Comparison of ENCODE assay signal across 8 cellular contexts in the genomic region with DNA sequence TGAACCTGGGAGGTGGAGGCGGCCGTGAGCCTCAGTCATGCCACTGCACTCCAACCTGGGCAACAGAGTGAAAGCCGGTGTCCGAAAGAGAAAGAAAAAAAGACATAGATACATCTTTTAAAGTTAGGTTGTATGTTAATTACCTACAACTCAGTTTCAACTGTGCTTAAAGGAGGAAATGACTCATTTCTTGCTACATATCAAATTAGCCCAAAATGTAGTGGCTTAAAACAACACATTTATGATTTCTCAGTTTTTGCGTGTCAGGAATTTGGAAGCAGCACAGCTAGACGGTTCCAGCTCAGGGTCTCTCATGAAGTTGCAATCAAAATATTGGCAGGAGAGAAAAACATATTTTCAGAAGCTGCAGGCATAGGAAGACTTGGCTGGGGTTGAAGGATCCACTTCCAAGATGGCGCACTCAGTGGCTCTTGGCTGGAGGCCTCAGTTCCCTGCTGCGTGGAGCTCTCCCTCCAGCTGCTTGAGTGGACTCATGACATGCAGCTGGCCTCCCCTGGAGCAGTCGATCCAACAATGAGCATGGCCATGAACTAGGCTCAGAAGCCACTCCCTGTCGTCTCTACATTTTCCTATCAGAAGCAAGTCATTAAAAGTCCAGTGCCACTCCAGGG. TPM values are rescaled to one million over a fixed set of nuclear protein-coding genes. Genes with fewer than 3 reads are reported as not detected.
DNase-seq lines count a peak whose midpoint lies in the region; ATAC-seq and TF ChIP-seq lines count a peak whose summit lies in the region.

No MANE protein-coding gene starts in this region.

- H3K27me3 Mint-ChIP-seq in activated CD8-positive, alpha-beta T cell treated with anti-CD3 and anti-CD28 coated beads for 36 hours, result no peaks in the 10 kb centered on the region

- peak overlapping the region; percentile 63 for H3K4me3 Mint-ChIP-seq in activated CD8-positive, alpha-beta T cell treated with anti-CD3 and anti-CD28 coated beads for 36 hours

- H3K4me1 Mint-ChIP-seq in activated CD8-positive, alpha-beta T cell treated with anti-CD3 and anti-CD28 coated beads for 36 hours (ENCODE audit: low read depth), result peaks cover 54% of the 10 kb centered on the region

- no peaks in the 10 kb centered on the region for H3K9me3 ChIP-seq in gastrocnemius medialis

- ATAC-seq in GM18520 (IDR thresholded peaks at IDR 0.05; ENCODE audit: unreplicated experiment) (peak; percentile 39), HG03139 (IDR thresholded peaks at IDR 0.05; ENCODE audit: unreplicated experiment) (peak; percentile 43), gastrocnemius medialis (no peak), GM21737 (IDR thresholded peaks at IDR 0.05; ENCODE audit: unreplicated experiment) (no peak), GM21717 (IDR thresholded peaks at IDR 0.05; ENCODE audit: unreplicated experiment) (no peak)
- peak; percentile 55 for ATAC-seq in activated CD8-positive, alpha-beta T cell treated with anti-CD3 and anti-CD28 coated beads for 36 hours

- peaks cover 3 to 13% (median 7%) of the 10 kb centered on the region in 3 donors for H3K27me3 ChIP-seq in gastrocnemius medialis

- peaks cover 78% of the 10 kb centered on the region for H3K36me3 Mint-ChIP-seq in activated CD8-positive, alpha-beta T cell treated with anti-CD3 and anti-CD28 coated beads for 36 hours (ENCODE audit: low read depth)

- no peak for TF ChIP-seq CTCF in activated CD8-positive, alpha-beta T cell treated with anti-CD3 and anti-CD28 coated beads for 36 hours (IDR thresholded peaks at IDR 0.05)
- no peak for TF ChIP-seq CTCF in gastrocnemius medialis (IDR thresholded peaks at IDR 0.05 in 4 of 5, conservative IDR thresholded peaks at IDR 0.05 in 1 of 5)

- CTCF ChIA-PET in activated CD8-positive, alpha-beta T cell treated with anti-CD3 and anti-CD28 coated beads for 36 hours (lab: Charles Lee), result interaction anchor here (1.2 to 3.2 kb wide), 2 partner anchors 30 to 61 kb away, joined by 5 to 22 read pairs; no protein-coding TSS in a partner anchor

- intact Hi-C loops in activated CD8-positive, alpha-beta T cell treated with anti-CD3 and anti-CD28 coated beads for 36 hours (cut with micrococcal nuclease), result no loop called here
- intact Hi-C loops in gastrocnemius medialis (cut with DNase I; ENCODE audit: low total_unique reads), result no loop called here

- H3K4me1 ChIP-seq in gastrocnemius medialis, result peaks cover 0 to 15% of the 10 kb centered on the region in 2 donors

- peaks cover 2% of the 10 kb centered on the region for H3K9me3 Mint-ChIP-seq in activated CD8-positive, alpha-beta T cell treated with anti-CD3 and anti-CD28 coated beads for 36 hours

- no peak overlapping the region for H3K4me3 ChIP-seq in gastrocnemius medialis

- DNase-seq in activated CD8-positive, alpha-beta T cell treated with anti-CD3 and anti-CD28 coated beads for 36 hours, result peak; percentile 57
- DNase-seq in fibroblast of gingiva (ENCODE audit: low read depth), result peak; percentile 97
- DNase-seq in gastrocnemius medialis, result peak in 1 of 2 donors; percentile 27
- DNase-seq in C1 segment of cervical spinal cord (lab: John Stamatoyannopoulos, UW), result no peak

- POLR2A ChIA-PET in activated CD8-positive, alpha-beta T cell treated with anti-CD3 and anti-CD28 coated beads for 36 hours (lab: Charles Lee), result interaction anchor here (0.8 to 3.8 kb wide), 5 partner anchors 10 to 86 kb away, joined by 3 to 20 read pairs (median 4); no protein-coding TSS in a partner anchor

- in situ Hi-C loops in gastrocnemius medialis (cut with MboI; ENCODE audit: low sequenced_read_pairs in 4 of 4), result no loop called here

- no peaks in the 10 kb centered on the region for H3K36me3 ChIP-seq in gastrocnemius medialis

- H3K27ac ChIP-seq in gastrocnemius medialis, result peak overlapping the region in 3 of 4 donors; percentile 76 to 83 (median 79)

- TF ChIP-seq POLR2A in gastrocnemius medialis (IDR thresholded peaks at IDR 0.05), result no peak

- peak overlapping the region; percentile 94 for H3K27ac Mint-ChIP-seq in activated CD8-positive, alpha-beta T cell treated with anti-CD3 and anti-CD28 coated beads for 36 hours

RNA-seq across cellular contexts. Expression of a gene that starts 7.1 kb away (rescaled TPM):
- total RNA-seq in activated CD8-positive, alpha-beta T cell treated with anti-CD3 and anti-CD28 coated beads for 36 hours, result 10 to 100 TPM; 54.7 to 56.5 TPM
- total RNA-seq in gastrocnemius medialis, result 1 to 10 TPM; 1.2 to 6.0 (median 3.9) TPM

RNA-seq across cellular contexts. Expression of a gene that starts 59.3 kb away (rescaled TPM):
- 10 to 100 TPM; 60.5 to 70.9 TPM for total RNA-seq in activated CD8-positive, alpha-beta T cell treated with anti-CD3 and anti-CD28 coated beads for 36 hours
- total RNA-seq in gastrocnemius medialis, result 1 to 10 TPM in 1 of 4 donors, under 1 TPM in 1, not detected in 2; 0.55 to 1.6 TPM

Comparison
In these comparisons a context has a peak if more than half of its experiments do, and no peak if none do; other contexts are left out.
1. ATAC-seq: peak in GM18520 (single experiment), HG03139 (single experiment) and activated CD8-positive, alpha-beta T cell treated with anti-CD3 and anti-CD28 coated beads for 36 hours (single experiment); none in gastrocnemius medialis (0 of 2), GM21737 (single experiment) and GM21717 (single experiment).
2. DNase-seq: peak in activated CD8-positive, alpha-beta T cell treated with anti-CD3 and anti-CD28 coated beads for 36 hours (single experiment) and fibroblast of gingiva (single experiment); none in C1 segment of cervical spinal cord (0 of 14).
3. RNA of a gene that starts 7.1 kb away (total RNA-seq): 54.7 to 56.5 TPM in activated CD8-positive, alpha-beta T cell treated with anti-CD3 and anti-CD28 coated beads for 36 hours; 1.2 to 6.0 TPM in gastrocnemius medialis; every median in the first group is over 4 times any median in the second.
4. RNA of a gene that starts 59.3 kb away (total RNA-seq): 60.5 to 70.9 TPM in activated CD8-positive, alpha-beta T cell treated with anti-CD3 and anti-CD28 coated beads for 36 hours; 0.55 to 1.6 TPM in gastrocnemius medialis; every median in the first group is over 10 times any median in the second.